22 cellular contexts compared by ENCODE assay signal in the genomic region with DNA sequence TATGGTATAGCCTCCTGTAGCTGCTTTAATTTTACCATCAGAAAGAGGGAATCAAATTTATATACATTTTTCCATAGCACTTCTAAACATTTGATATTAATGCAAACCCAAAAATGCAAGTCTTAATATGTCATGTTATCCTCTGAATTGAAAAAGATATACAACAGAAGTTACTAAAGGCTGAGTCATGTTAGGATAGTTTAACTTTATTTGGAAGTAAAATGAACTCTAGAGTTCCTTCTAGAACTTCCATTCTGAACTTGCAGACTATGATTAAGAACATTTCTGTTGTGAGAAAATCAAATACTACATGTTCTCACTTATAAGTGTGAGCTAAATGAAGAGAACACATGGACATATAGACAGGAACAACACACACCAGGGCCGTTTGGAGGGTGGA.
"Had no signal": no experiment of that assay in that cellular context is flagged by ENCODE, and none has a peak within 500 bp of the region (broad histone marks: within the 10 kb centered on the region; RNA-seq: fewer than 3 reads in every experiment).

No MANE protein-coding gene starts in this region.

- H3K9me3 ChIP-seq: colonic mucosa, lower lobe of right lung, thoracic aorta, upper lobe of right lung had no signal

- H3K36me3 ChIP-seq: colonic mucosa, lower lobe of right lung, neutrophil, sigmoid colon, spleen, thoracic aorta, upper lobe of right lung had no signal

- ATAC-seq: activated CD4-positive, CD25-positive, alpha-beta regulatory T cell treated with anti-CD3 and anti-CD28 coated beads, Interleukin-2, amount 50 U/mL, for 24 hours; activated T-cell treated with anti-CD3 and anti-CD28 coated beads, Interleukin-2, amount 50 U/mL, for 72 hours; lower lobe of right lung; natural killer cell treated with Interleukin-12 subunit alpha and Interleukin-12 subunit beta and Interleukin-15 and Interleukin-18, amount 100 ng/mL, for 72 hours; stimulated activated naive B cell treated with anti-CD40 and anti-IgM and Interleukin-4, amounts not matched to agents 10 μg/mL and 1 μg/mL and 100 μg/mL, for 72 hours; upper lobe of right lung had no signal

- H3K4me3 ChIP-seq: colonic mucosa, lower lobe of right lung, sigmoid colon, spleen, thoracic aorta, upper lobe of right lung had no signal

- H3K27ac Mint-ChIP-seq: activated T-cell treated with anti-CD3 and anti-CD28 coated beads, Interleukin-2, amount 50 U/mL, for 72 hours; mesothelial cell of epicardium; natural killer cell treated with Interleukin-12 subunit alpha and Interleukin-12 subunit beta and Interleukin-15 and Interleukin-18, amount 100 ng/mL, for 72 hours; stimulated activated naive B cell treated with anti-CD40 and anti-IgM and Interleukin-4, amounts not matched to agents 10 μg/mL and 1 μg/mL and 100 μg/mL, for 72 hours had no signal

- H3K36me3 Mint-ChIP-seq: mesothelial cell of epicardium had no signal

- H3K27me3 ChIP-seq: colonic mucosa, neutrophil, sigmoid colon, spleen, upper lobe of right lung had no signal

- H3K4me1 Mint-ChIP-seq: mesothelial cell of epicardium had no signal

- H3K27ac ChIP-seq: colonic mucosa, lower lobe of right lung, neutrophil, sigmoid colon, spleen, thoracic aorta, upper lobe of right lung had no signal

- H3K27me3 Mint-ChIP-seq: natural killer cell treated with Interleukin-12 subunit alpha and Interleukin-12 subunit beta and Interleukin-15 and Interleukin-18, amount 100 ng/mL, for 72 hours; stimulated activated naive B cell treated with anti-CD40 and anti-IgM and Interleukin-4, amounts not matched to agents 10 μg/mL and 1 μg/mL and 100 μg/mL, for 72 hours had no signal

- H3K4me3 Mint-ChIP-seq: activated T-cell treated with anti-CD3 and anti-CD28 coated beads, Interleukin-2, amount 50 U/mL, for 72 hours; mesothelial cell of epicardium; natural killer cell treated with Interleukin-12 subunit alpha and Interleukin-12 subunit beta and Interleukin-15 and Interleukin-18, amount 100 ng/mL, for 72 hours; stimulated activated naive B cell treated with anti-CD40 and anti-IgM and Interleukin-4, amounts not matched to agents 10 μg/mL and 1 μg/mL and 100 μg/mL, for 72 hours had no signal

- H3K4me1 ChIP-seq: colonic mucosa, lower lobe of right lung, sigmoid colon, spleen, upper lobe of right lung had no signal

- DNase-seq: activated CD8-positive, alpha-beta memory T cell treated with anti-CD3 and anti-CD28 coated beads for 24 hours; activated CD8-positive, alpha-beta memory T cell treated with anti-CD3 and anti-CD28 coated beads, Interleukin-2, amount 50 U/mL, for 48 hours; activated effector memory CD4-positive, alpha-beta T cell treated with anti-CD3 and anti-CD28 coated beads, Interleukin-2, amount 50 U/mL, for 16 hours; activated naive CD4-positive, alpha-beta T cell treated with anti-CD3 and anti-CD28 coated beads, Interleukin-2, amount 50 U/mL, for 16 hours; activated T-cell treated with anti-CD3 and anti-CD28 coated beads, Interleukin-2, amount 50 U/mL, for 72 hours; caudate nucleus; colonic mucosa; erythroblast; hippocampal formation; islet precursor cell; lower lobe of right lung; sigmoid colon; spleen; stimulated activated CD4-positive, alpha-beta T cell treated with anti-CD3 and anti-CD28 coated beads, Interleukin-4, amount 100 ng/mL, for 4 hours; stimulated activated naive B cell treated with anti-CD40 and anti-IgM and Interleukin-4, amounts not matched to agents 10 μg/mL and 1 μg/mL and 100 μg/mL, for 72 hours; T1000; upper lobe of right lung had no signal
